Comparison of ENCODE assay signal across 1 cellular context in genomic region chr4:141810702-141811365, GRCh38.
TF ChIP-seq lines count a peak whose summit lies in the region.

No MANE protein-coding gene starts in this region.

TF ChIP-seq in H1, 55 proteins besides CTCF, POLR2A, EP300 and RAD21 (continued from another document):
- no peak for TF ChIP-seq TAF1 (IDR thresholded peaks at IDR 0.05; ENCODE audit: low read depth, low read length)
- no peak for TF ChIP-seq KDM4A (IDR thresholded peaks at IDR 0.05; ENCODE audit: low read depth, low read length, severe bottlenecking)
- TF ChIP-seq SAP30 (IDR thresholded peaks at IDR 0.05; ENCODE audit: insufficient read depth, insufficient replicate concordance, low read length) = no peak
- no peak for TF ChIP-seq SP1 (IDR thresholded peaks at IDR 0.05; ENCODE audit: low read depth, low read length)
- no peak for TF ChIP-seq BCL11A (IDR thresholded peaks at IDR 0.05; ENCODE audit: low read depth in 2 of 2, low read length in 2 of 2)
TF ChIP-seq in H1: peak in this region for 0.
